1 cellular context compared by ENCODE assay signal in genomic region chr2:96207778-96208143, GRCh38.
TF ChIP-seq lines count a peak whose summit lies in the region.

No MANE protein-coding gene starts in this region.

TF ChIP-seq in GM12878, 131 proteins besides CTCF, POLR2A, EP300 and RAD21 (continued from another document):
- 0 out of 2 replicates have a peak, but pooled peaks have one; percentile 23 for TF ChIP-seq ATF2 (IDR thresholded peaks at IDR 0.05; ENCODE audit: low read length)
- TF ChIP-seq POU2F2 (IDR thresholded peaks at IDR 0.05; ENCODE audit: borderline replicate concordance, low read depth, low read length): peak; percentile 55; the same call in 1 of the 3 replicates
- peak; percentile 21; the same call in 1 of the 2 replicates for TF ChIP-seq MTA2 (IDR thresholded peaks at IDR 0.05; ENCODE audit: low read depth)
- peak; percentile 17; the same call in 1 of the 2 replicates for TF ChIP-seq SPI1 (IDR thresholded peaks at IDR 0.05; ENCODE audit: borderline replicate concordance, insufficient read depth, low read depth, low read length)
- TF ChIP-seq MEF2A (IDR thresholded peaks at IDR 0.05; ENCODE audit: insufficient read depth, low read depth, low read length): 0 out of 2 replicates have a peak, but pooled peaks have one; percentile 31
- peak; percentile 51 for TF ChIP-seq SKIL (IDR thresholded peaks at IDR 0.05; ENCODE audit: low read depth, poor library complexity, severe bottlenecking)
- TF ChIP-seq CBX5 (IDR thresholded peaks at IDR 0.05; ENCODE audit: low read depth): peak; percentile 43; the same call in 1 of the 2 replicates
- peak; percentile 68; the same call in 1 of the 2 replicates for TF ChIP-seq ATF7 (IDR thresholded peaks at IDR 0.05; ENCODE audit: low read depth)
- TF ChIP-seq TARDBP (IDR thresholded peaks at IDR 0.05; ENCODE audit: borderline replicate concordance): no peak
- no peak for TF ChIP-seq KLF5 (IDR thresholded peaks at IDR 0.05; ENCODE audit: partially characterized antibody)
- no peak for TF ChIP-seq MYC (IDR thresholded peaks at IDR 0.05; ENCODE audit: insufficient read depth, insufficient read length, insufficient replicate concordance, low read length, severe bottlenecking)
- TF ChIP-seq POLR2AphosphoS5 (IDR thresholded peaks at IDR 0.05; ENCODE audit: low read length): 0 out of 2 replicates have a peak, but pooled peaks have one; percentile 7
- no peak for TF ChIP-seq ZNF24 (IDR thresholded peaks at IDR 0.05)
- peak; percentile 53 for TF ChIP-seq RUNX3 (IDR thresholded peaks at IDR 0.05; ENCODE audit: low read length)
TF ChIP-seq in GM12878: peak in this region for 14.
